Comparison of ENCODE assay signal across 22 cellular contexts in the genomic region with DNA sequence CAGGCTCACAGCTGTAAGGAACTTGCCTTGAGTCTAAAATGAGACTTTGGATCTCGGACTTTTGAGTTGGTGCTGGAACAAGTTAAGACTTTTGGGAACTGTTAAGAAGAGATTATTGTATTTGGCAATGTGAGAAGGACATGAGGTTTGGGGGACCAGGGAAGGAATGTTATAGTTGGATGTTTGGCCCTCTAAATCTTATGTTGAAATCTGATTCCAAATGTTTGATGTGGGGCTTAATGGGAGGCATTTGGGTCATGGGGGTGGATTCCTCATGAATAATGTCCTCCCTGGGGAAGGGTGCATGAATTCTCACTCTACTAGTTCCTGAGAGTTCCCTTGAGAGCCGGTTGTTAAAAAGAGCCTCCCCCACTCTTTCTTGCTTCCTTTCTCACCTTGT.
"Had no signal": no experiment of that assay in that cellular context is flagged by ENCODE, and none has a peak within 500 bp of the region (broad histone marks: within the 10 kb centered on the region; RNA-seq: fewer than 3 reads in every experiment).

No MANE protein-coding gene starts in this region.

- ATAC-seq: natural killer cell treated with Interleukin-12 subunit alpha and Interleukin-12 subunit beta and Interleukin-15 and Interleukin-18, amount 100 ng/mL, for 72 hours had no signal

- H3K36me3 ChIP-seq: adrenal gland, brain microvascular endothelial cell, lower lobe of right lung, right atrium auricular region, suprapubic skin had no signal

- H3K27me3 ChIP-seq: adrenal gland, brain microvascular endothelial cell, dorsolateral prefrontal cortex, right atrium auricular region had no signal

- H3K4me1 ChIP-seq: lower lobe of right lung, right atrium auricular region had no signal

- H3K9me3 ChIP-seq: adrenal gland, lower lobe of right lung, right atrium auricular region, suprapubic skin had no signal

- H3K27ac ChIP-seq: brain microvascular endothelial cell, dorsolateral prefrontal cortex, lower lobe of right lung, right atrium auricular region, skin epidermis, suprapubic skin had no signal

- H3K4me3 ChIP-seq: adrenal gland, dorsolateral prefrontal cortex, lower lobe of right lung, right atrium auricular region, skin epidermis, suprapubic skin had no signal

- DNase-seq: activated CD4-positive, alpha-beta T cell treated with anti-CD3 and anti-CD28 coated beads, Interleukin-2, amount 50 U/mL, for 1 hour; activated CD4-positive, CD25-positive, alpha-beta regulatory T cell; activated CD8-positive, alpha-beta memory T cell treated with anti-CD3 and anti-CD28 coated beads, Interleukin-2, amount 50 U/mL, for 4 hours; activated effector memory CD4-positive, alpha-beta T cell treated with Interleukin-2 at 50 U/mL for 16 hours; activated T-cell treated with anti-CD3 and anti-CD28 coated beads, Interleukin-2, amount 50 U/mL, for 48 hours; adrenal gland; brain microvascular endothelial cell; central memory CD4-positive, alpha-beta T cell; dorsolateral prefrontal cortex; foreskin melanocyte; glutamatergic neuron; hypothalamus; lower lobe of right lung; nucleus accumbens; stimulated activated CD4-positive, alpha-beta T cell treated with anti-CD3 and anti-CD28 coated beads, Interleukin-15, amount 100 ng/mL, for 24 hours; stimulated activated CD4-positive, alpha-beta T cell treated with anti-CD3 and anti-CD28 coated beads, Interleukin-2, amount 100 ng/mL, for 48 hours; T-helper 1 cell; T1000 had no signal
